Comparison of ENCODE assay signal across 1 cellular context in the genomic region with DNA sequence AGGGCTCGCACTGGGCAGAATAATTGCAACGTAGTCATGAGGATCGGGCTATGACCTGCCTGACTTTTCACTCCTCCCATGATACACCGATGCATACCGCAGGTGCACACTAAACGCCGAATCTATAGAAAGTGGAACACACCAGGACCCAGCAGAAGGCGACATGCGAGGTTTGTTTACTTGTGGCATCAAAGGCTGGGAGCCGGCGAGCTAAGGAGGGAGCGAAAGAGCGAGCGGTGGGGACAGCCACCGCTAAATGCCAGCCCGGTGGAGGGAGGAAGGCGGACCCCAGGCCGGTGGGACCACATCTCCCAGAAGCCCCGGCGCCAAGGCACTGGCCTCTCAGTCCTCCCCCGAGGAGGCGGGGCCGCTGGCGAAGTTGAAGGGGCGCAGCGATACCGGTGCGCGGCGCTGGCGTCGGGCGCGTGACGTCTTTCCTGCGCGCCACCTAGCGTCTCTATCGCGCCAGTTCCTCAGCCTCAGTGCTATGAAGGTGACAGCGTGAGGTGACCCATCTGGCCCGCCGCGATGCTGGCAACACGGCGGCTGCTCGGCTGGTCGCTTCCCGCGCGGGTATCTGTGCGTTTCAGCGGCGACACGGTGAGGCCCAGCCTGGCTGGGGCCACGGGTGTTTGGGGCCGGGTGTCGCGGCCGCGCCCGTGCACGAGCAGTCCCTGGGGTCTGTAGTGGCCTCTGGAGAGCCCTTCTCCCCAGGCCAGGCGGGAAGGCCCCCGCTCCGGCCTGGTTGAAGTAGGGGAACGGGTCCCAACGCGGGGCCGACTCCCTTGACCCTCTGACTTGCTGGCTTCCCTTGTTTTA.
A peak's percentile ranks its signal among the peaks of the same experiment; 100 is the strongest.
TF ChIP-seq lines count a peak whose summit lies in the region.

A gene (plus strand): TSS at position 460 of the 819 bp plus-strand sequence. CDS start 69 bp downstream, at position 529.

TF ChIP-seq in GM12878, 131 proteins besides CTCF, POLR2A, EP300 and RAD21 (continued from another document):
- TF ChIP-seq, protein P1, sequence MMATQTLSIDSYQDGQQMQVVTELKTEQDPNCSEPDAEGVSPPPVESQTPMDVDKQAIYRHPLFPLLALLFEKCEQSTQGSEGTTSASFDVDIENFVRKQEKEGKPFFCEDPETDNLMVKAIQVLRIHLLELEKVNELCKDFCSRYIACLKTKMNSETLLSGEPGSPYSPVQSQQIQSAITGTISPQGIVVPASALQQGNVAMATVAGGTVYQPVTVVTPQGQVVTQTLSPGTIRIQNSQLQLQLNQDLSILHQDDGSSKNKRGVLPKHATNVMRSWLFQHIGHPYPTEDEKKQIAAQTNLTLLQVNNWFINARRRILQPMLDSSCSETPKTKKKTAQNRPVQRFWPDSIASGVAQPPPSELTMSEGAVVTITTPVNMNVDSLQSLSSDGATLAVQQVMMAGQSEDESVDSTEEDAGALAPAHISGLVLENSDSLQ (IDR thresholded peaks at IDR 0.05) = peak; percentile 79
- TF ChIP-seq, protein P2, sequence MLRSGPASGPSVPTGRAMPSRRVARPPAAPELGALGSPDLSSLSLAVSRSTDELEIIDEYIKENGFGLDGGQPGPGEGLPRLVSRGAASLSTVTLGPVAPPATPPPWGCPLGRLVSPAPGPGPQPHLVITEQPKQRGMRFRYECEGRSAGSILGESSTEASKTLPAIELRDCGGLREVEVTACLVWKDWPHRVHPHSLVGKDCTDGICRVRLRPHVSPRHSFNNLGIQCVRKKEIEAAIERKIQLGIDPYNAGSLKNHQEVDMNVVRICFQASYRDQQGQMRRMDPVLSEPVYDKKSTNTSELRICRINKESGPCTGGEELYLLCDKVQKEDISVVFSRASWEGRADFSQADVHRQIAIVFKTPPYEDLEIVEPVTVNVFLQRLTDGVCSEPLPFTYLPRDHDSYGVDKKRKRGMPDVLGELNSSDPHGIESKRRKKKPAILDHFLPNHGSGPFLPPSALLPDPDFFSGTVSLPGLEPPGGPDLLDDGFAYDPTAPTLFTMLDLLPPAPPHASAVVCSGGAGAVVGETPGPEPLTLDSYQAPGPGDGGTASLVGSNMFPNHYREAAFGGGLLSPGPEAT (IDR thresholded peaks at IDR 0.05; ENCODE audit: low read depth) = peak; percentile 89
- TF ChIP-seq DPF2 (IDR thresholded peaks at IDR 0.05) (0 out of 2 replicates have a peak, but pooled peaks have one; percentile 12), HDAC2 (IDR thresholded peaks at IDR 0.05) (no peak), TBL1XR1 (IDR thresholded peaks at IDR 0.05; ENCODE audit: low read depth, low read length) (no peak), ZNF274 (IDR thresholded peaks at IDR 0.05; ENCODE audit: insufficient read depth, insufficient read length) (no peak), LARP7 (IDR thresholded peaks at IDR 0.05) (0 out of 2 replicates have a peak, but pooled peaks have one; percentile 76), CREM (IDR thresholded peaks at IDR 0.05; ENCODE audit: low read depth) (peak; percentile 99), RELA (IDR thresholded peaks at IDR 0.05; ENCODE audit: borderline replicate concordance, partially characterized antibody) (peak; percentile 75), NR2F1 (conservative IDR thresholded peaks at IDR 0.05) (peak; percentile 67), PML (IDR thresholded peaks at IDR 0.05; ENCODE audit: low read length) (no peak), IKZF1 (conservative IDR thresholded peaks at IDR 0.05) (peak; percentile 88), POU2F2 (IDR thresholded peaks at IDR 0.05; ENCODE audit: borderline replicate concordance, low read depth, low read length) (0 out of 3 replicates have a peak, but pooled peaks have one; percentile 61), NR2C2 (IDR thresholded peaks at IDR 0.05; ENCODE audit: borderline replicate concordance, control insufficient read depth, insufficient read length, low read depth) (no peak), SPI1 (IDR thresholded peaks at IDR 0.05; ENCODE audit: borderline replicate concordance, insufficient read depth, low read depth, low read length) (peak; percentile 47; the same call in 1 of the 2 replicates), IRF4 (IDR thresholded peaks at IDR 0.05; ENCODE audit: low read depth, low read length) (0 out of 2 replicates have a peak, but pooled peaks have one; percentile 5)
- TF ChIP-seq, protein P3, sequence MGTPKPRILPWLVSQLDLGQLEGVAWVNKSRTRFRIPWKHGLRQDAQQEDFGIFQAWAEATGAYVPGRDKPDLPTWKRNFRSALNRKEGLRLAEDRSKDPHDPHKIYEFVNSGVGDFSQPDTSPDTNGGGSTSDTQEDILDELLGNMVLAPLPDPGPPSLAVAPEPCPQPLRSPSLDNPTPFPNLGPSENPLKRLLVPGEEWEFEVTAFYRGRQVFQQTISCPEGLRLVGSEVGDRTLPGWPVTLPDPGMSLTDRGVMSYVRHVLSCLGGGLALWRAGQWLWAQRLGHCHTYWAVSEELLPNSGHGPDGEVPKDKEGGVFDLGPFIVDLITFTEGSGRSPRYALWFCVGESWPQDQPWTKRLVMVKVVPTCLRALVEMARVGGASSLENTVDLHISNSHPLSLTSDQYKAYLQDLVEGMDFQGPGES (IDR thresholded peaks at IDR 0.05) = no peak
- TF ChIP-seq, protein P4, sequence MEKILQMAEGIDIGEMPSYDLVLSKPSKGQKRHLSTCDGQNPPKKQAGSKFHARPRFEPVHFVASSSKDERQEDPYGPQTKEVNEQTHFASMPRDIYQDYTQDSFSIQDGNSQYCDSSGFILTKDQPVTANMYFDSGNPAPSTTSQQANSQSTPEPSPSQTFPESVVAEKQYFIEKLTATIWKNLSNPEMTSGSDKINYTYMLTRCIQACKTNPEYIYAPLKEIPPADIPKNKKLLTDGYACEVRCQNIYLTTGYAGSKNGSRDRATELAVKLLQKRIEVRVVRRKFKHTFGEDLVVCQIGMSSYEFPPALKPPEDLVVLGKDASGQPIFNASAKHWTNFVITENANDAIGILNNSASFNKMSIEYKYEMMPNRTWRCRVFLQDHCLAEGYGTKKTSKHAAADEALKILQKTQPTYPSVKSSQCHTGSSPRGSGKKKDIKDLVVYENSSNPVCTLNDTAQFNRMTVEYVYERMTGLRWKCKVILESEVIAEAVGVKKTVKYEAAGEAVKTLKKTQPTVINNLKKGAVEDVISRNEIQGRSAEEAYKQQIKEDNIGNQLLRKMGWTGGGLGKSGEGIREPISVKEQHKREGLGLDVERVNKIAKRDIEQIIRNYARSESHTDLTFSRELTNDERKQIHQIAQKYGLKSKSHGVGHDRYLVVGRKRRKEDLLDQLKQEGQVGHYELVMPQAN (conservative IDR thresholded peaks at IDR 0.05) = peak; percentile 84
- TF ChIP-seq, protein P5, sequence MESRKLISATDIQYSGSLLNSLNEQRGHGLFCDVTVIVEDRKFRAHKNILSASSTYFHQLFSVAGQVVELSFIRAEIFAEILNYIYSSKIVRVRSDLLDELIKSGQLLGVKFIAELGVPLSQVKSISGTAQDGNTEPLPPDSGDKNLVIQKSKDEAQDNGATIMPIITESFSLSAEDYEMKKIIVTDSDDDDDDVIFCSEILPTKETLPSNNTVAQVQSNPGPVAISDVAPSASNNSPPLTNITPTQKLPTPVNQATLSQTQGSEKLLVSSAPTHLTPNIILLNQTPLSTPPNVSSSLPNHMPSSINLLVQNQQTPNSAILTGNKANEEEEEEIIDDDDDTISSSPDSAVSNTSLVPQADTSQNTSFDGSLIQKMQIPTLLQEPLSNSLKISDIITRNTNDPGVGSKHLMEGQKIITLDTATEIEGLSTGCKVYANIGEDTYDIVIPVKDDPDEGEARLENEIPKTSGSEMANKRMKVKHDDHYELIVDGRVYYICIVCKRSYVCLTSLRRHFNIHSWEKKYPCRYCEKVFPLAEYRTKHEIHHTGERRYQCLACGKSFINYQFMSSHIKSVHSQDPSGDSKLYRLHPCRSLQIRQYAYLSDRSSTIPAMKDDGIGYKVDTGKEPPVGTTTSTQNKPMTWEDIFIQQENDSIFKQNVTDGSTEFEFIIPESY (IDR thresholded peaks at IDR 0.05) = no peak
